9 cellular contexts compared by ENCODE assay signal in the genomic region with DNA sequence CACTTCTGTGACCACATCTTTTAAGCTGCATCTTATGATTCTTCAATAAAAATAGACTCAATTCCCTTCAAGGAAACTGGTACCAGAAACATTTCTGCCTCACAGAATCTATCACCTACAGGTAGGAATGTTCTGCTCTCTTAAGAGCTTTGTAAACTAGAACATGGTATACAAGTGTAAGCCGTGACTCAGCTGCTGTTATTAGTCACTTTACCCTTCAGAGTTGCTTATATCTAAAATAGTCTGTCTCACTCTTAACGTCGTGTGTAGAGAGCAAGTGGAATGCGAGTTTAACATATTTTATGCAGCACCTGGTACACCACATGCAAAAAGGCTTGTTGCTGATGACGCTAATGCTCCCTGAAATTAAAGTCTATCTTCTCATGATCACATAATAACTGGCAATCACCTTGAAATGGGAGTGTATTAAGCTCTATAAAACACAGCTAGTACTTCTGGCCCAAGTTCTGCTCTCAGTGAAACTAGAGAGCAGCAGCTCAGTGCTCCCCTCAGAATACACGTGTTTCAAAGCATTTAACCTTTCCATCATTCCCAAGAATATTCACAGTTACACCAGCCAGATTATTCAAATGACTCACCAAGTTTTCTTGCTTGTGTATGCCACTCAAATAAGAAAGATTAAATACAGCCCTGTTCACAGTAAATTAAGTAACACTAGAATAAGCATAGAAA.
A peak's percentile ranks its signal among the peaks of the same experiment; 100 is the strongest.
DNase-seq lines count a peak whose midpoint lies in the region; ATAC-seq, FAIRE-seq and TF ChIP-seq lines count a peak whose summit lies in the region.
"Had no signal": no experiment of that assay in that cellular context is flagged by ENCODE, and none has a peak within 500 bp of the region (broad histone marks: within the 10 kb centered on the region; RNA-seq: fewer than 3 reads in every experiment).

No MANE protein-coding gene starts in this region.

- no peaks in the 10 kb centered on the region; a peak in 1 of 5 replicates for H3K4me1 ChIP-seq in K562 (replicated peaks in 1 of 2; ENCODE audit: control insufficient read depth in 2 of 2, insufficient read depth in 2 of 2, low read length in 2 of 2)

- H3K9me3 Mint-ChIP-seq in nephron progenitor cell = peaks cover 22% of the 10 kb centered on the region

- H3K4me2 ChIP-seq in K562 (ENCODE audit: insufficient read depth, low read length) = no peak overlapping the region

- peak; percentile 57 for ATAC-seq in HG03432 (IDR thresholded peaks at IDR 0.05; ENCODE audit: unreplicated experiment)
- ATAC-seq in K562 = peak; percentile 55; the same call in 2 of the 3 replicates
- ATAC-seq in HG03354 (IDR thresholded peaks at IDR 0.05; ENCODE audit: poor library complexity, severe bottlenecking, unreplicated experiment) = no peak
- no peak for ATAC-seq in GM18517 (IDR thresholded peaks at IDR 0.05; ENCODE audit: unreplicated experiment)

- H3K27ac ChIP-seq in K562 (ENCODE audit: extremely low read depth, low read depth, low read length) = no peak overlapping the region

- POLR2A ChIA-PET in K562 (lab: Yijun Ruan, JAX) = interaction anchor here (0.8 kb wide), 1 partner anchor 15 kb away, joined by 3 read pairs; no protein-coding TSS in a partner anchor

- FAIRE-seq in K562 (lab: Jason Lieb, UNC) = peak; percentile 51

- H3K9me1 ChIP-seq in K562 (ENCODE audit: control insufficient read depth, insufficient read depth, low read length) = no peaks in the 10 kb centered on the region

- H3K4me3 ChIP-seq in K562 = no peak overlapping the region

- in situ Hi-C loops in K562 (cut with MboI) = no loop called here

- TF ChIP-seq CTCF in K562 (IDR thresholded peaks at IDR 0.05 in 2 of 3, conservative IDR thresholded peaks at IDR 0.05 in 1 of 3; ENCODE audit: insufficient read depth in 2 of 3, low read depth in 1 of 3, low read length in 3 of 3) = no peak
- no peak for TF ChIP-seq CTCF in nephron progenitor cell (IDR thresholded peaks at IDR 0.05)

- peak overlapping the region; percentile 46 for H2AFZ ChIP-seq in K562 (ENCODE audit: low read depth, low read length)

- H4K20me1 ChIP-seq in K562 (replicated peaks; ENCODE audit: control insufficient read depth, insufficient read depth, low read length) = no peaks in the 10 kb centered on the region

- H3K4me3 Mint-ChIP-seq in nephron progenitor cell = no peak overlapping the region

- peak; percentile 86 for DNase-seq in EL
- DNase-seq in K562 (ENCODE audit: extremely low read depth in 1 of 4, low spot score in 3 of 4) = no peak
- DNase-seq in nephron progenitor cell = no peak
- DNase-seq in mesenteric fat pad (ENCODE audit: low spot score) = no peak
- DNase-seq in NCI-H1105 (lab: John Stamatoyannopoulos, UW) = no peak
- DNase-seq: activated gamma-delta T cell treated with Interleukin-2 at 50 U/mL for 16 hours had no signal

- peaks cover 2% of the 10 kb centered on the region for H3K27me3 Mint-ChIP-seq in nephron progenitor cell (ENCODE audit: low read depth, poor library complexity)

- H3K9me3 ChIP-seq in K562 (replicated peaks; ENCODE audit: control insufficient read depth, insufficient read depth, low read depth, low read length) = no peaks in the 10 kb centered on the region

- no peaks in the 10 kb centered on the region for H3K79me2 ChIP-seq in K562 (ENCODE audit: control insufficient read depth, insufficient read depth, low read length)

- peak overlapping the region; percentile 71 for H3K27ac Mint-ChIP-seq in nephron progenitor cell

- H3K27me3 ChIP-seq in K562 (ENCODE audit: control insufficient read depth in 2 of 2, insufficient read depth in 2 of 2, low read length in 2 of 2) = no peaks in the 10 kb centered on the region

- H3K36me3 ChIP-seq in K562 (ENCODE audit: control insufficient read depth, insufficient read depth, low read length) = no peaks in the 10 kb centered on the region

- H3K36me3 Mint-ChIP-seq in nephron progenitor cell (ENCODE audit: low read depth) = peaks cover 11% of the 10 kb centered on the region

- no peak for TF ChIP-seq POLR2A in K562 (conservative IDR thresholded peaks at IDR 0.05)

- peaks cover 9% of the 10 kb centered on the region for H3K4me1 Mint-ChIP-seq in nephron progenitor cell

- WGBS in K562 (ENCODE audit: insufficient coverage, low coverage, missing lambda C conversion rate) = 30% methylated on average over 6 of the region's 6 CpGs

- no peak for TF ChIP-seq RAD21 in K562 (CRISPR knock-in tag; conservative IDR thresholded peaks at IDR 0.05 in 1 of 2, IDR thresholded peaks at IDR 0.05 in 1 of 2)

- intact Hi-C loops in K562 (cut with micrococcal nuclease) = no loop called here

- CTCF ChIA-PET in K562 (lab: Yijun Ruan, JAX; ENCODE audit: low intra/inter-chr PET ratio) = no interaction called here

- no TSS peak for BruUV-seq in K562 (replicated peaks; lab: Mats Ljungman, UMichigan)

- no peak overlapping the region for H3K9ac ChIP-seq in K562 (ENCODE audit: insufficient read depth in 1 of 2, low read depth in 2 of 2, low read length in 2 of 2)

- no peak for TF ChIP-seq EP300 in K562 (IDR thresholded peaks at IDR 0.05; ENCODE audit: low read length)

TF ChIP-seq in K562, 482 proteins besides CTCF, POLR2A, EP300 and RAD21:
- no peak for TF ChIP-seq MIER1 (IDR thresholded peaks at IDR 0.05; ENCODE audit: low read depth)
- TF ChIP-seq, protein P1, sequence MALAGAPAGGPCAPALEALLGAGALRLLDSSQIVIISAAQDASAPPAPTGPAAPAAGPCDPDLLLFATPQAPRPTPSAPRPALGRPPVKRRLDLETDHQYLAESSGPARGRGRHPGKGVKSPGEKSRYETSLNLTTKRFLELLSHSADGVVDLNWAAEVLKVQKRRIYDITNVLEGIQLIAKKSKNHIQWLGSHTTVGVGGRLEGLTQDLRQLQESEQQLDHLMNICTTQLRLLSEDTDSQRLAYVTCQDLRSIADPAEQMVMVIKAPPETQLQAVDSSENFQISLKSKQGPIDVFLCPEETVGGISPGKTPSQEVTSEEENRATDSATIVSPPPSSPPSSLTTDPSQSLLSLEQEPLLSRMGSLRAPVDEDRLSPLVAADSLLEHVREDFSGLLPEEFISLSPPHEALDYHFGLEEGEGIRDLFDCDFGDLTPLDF (CRISPR knock-in tag; IDR thresholded peaks at IDR 0.05) = no peak
- peak; percentile 75 for TF ChIP-seq FOSL1 (tag; conservative IDR thresholded peaks at IDR 0.05)
- TF ChIP-seq, protein P2, sequence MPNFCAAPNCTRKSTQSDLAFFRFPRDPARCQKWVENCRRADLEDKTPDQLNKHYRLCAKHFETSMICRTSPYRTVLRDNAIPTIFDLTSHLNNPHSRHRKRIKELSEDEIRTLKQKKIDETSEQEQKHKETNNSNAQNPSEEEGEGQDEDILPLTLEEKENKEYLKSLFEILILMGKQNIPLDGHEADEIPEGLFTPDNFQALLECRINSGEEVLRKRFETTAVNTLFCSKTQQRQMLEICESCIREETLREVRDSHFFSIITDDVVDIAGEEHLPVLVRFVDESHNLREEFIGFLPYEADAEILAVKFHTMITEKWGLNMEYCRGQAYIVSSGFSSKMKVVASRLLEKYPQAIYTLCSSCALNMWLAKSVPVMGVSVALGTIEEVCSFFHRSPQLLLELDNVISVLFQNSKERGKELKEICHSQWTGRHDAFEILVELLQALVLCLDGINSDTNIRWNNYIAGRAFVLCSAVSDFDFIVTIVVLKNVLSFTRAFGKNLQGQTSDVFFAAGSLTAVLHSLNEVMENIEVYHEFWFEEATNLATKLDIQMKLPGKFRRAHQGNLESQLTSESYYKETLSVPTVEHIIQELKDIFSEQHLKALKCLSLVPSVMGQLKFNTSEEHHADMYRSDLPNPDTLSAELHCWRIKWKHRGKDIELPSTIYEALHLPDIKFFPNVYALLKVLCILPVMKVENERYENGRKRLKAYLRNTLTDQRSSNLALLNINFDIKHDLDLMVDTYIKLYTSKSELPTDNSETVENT (CRISPR knock-in tag; IDR thresholded peaks at IDR 0.05) = no peak
- TF ChIP-seq SAP30 (IDR thresholded peaks at IDR 0.05; ENCODE audit: borderline replicate concordance, insufficient read depth, low read depth, low read length, poor library complexity, severe bottlenecking) = no peak
- 0 out of 4 replicates have a peak, but pooled peaks of 1 of the 2 experiments have one; percentile 36 for TF ChIP-seq TEAD1 (CRISPR knock-in tag; IDR thresholded peaks at IDR 0.05)

Comparison
In these comparisons a context has a peak if more than half of its experiments do, and no peak if none do; other contexts are left out.
1. ATAC-seq: peak in HG03432 (single experiment) and K562 (single experiment); none in HG03354 (single experiment) and GM18517 (single experiment).